12 cellular contexts compared by ENCODE assay signal in genomic region chr5:95900383-95900958, GRCh38.
A peak's percentile ranks its signal among the peaks of the same experiment; 100 is the strongest.
DNase-seq lines count a peak whose midpoint lies in the region; ATAC-seq and TF ChIP-seq lines count a peak whose summit lies in the region.
"Had no signal": no experiment of that assay in that cellular context is flagged by ENCODE, and none has a peak within 500 bp of the region (broad histone marks: within the 10 kb centered on the region; RNA-seq: fewer than 3 reads in every experiment).

No MANE protein-coding gene starts in this region.

- no peaks in the 10 kb centered on the region for H3K9me3 Mint-ChIP-seq in type B pancreatic cell

- H3K36me3 Mint-ChIP-seq in type B pancreatic cell: peaks cover 17% of the 10 kb centered on the region

- H3K4me3 ChIP-seq in AG10803 (ENCODE audit: low read length): no peak overlapping the region
- H3K4me3 ChIP-seq: tibial nerve had no signal

- H3K27ac ChIP-seq in cingulate gyrus (ENCODE audit: low read depth, low read length): peak overlapping the region; percentile 75

- H3K4me1 Mint-ChIP-seq in type B pancreatic cell (ENCODE audit: unreplicated experiment): peaks cover 8% of the 10 kb centered on the region

- ATAC-seq in GM21515 (IDR thresholded peaks at IDR 0.05; ENCODE audit: unreplicated experiment): no peak

- H3K4me3 Mint-ChIP-seq in type B pancreatic cell: no peak overlapping the region

- H3K27me3 Mint-ChIP-seq in type B pancreatic cell: no peaks in the 10 kb centered on the region

- H3K27ac Mint-ChIP-seq in type B pancreatic cell: no peak overlapping the region

- DNase-seq in AG10803 (ENCODE audit: low read depth) (peak; percentile 79), NCI-H2171 (lab: John Stamatoyannopoulos, UW) (peak; percentile 46), medulla oblongata (ENCODE audit: extremely low spot score) (peak; percentile 66), type B pancreatic cell (ENCODE audit: extremely low spot score, unreplicated experiment) (no peak), 8988T (no peak)
- DNase-seq in activated naive CD4-positive, alpha-beta T cell treated with Interleukin-2 at 50 U/mL for 16 hours: no peak
- DNase-seq: DMS153, kidney, NCI-H1417 had no signal

- no peak for TF ChIP-seq CTCF in AG10803 (conservative IDR thresholded peaks at IDR 0.05; ENCODE audit: low read length)
- TF ChIP-seq CTCF in type B pancreatic cell (conservative IDR thresholded peaks at IDR 0.05): no peak

Comparison
In these comparisons a context has a peak if more than half of its experiments do, and no peak if none do; other contexts are left out.
1. DNase-seq: peak in AG10803 (single experiment), NCI-H2171 (single experiment) and medulla oblongata (single experiment); none in activated naive CD4-positive, alpha-beta T cell treated with Interleukin-2 at 50 U/mL for 16 hours (single experiment), type B pancreatic cell (single experiment) and 8988T (single experiment).